8 cellular contexts compared by ENCODE assay signal in the genomic region with DNA sequence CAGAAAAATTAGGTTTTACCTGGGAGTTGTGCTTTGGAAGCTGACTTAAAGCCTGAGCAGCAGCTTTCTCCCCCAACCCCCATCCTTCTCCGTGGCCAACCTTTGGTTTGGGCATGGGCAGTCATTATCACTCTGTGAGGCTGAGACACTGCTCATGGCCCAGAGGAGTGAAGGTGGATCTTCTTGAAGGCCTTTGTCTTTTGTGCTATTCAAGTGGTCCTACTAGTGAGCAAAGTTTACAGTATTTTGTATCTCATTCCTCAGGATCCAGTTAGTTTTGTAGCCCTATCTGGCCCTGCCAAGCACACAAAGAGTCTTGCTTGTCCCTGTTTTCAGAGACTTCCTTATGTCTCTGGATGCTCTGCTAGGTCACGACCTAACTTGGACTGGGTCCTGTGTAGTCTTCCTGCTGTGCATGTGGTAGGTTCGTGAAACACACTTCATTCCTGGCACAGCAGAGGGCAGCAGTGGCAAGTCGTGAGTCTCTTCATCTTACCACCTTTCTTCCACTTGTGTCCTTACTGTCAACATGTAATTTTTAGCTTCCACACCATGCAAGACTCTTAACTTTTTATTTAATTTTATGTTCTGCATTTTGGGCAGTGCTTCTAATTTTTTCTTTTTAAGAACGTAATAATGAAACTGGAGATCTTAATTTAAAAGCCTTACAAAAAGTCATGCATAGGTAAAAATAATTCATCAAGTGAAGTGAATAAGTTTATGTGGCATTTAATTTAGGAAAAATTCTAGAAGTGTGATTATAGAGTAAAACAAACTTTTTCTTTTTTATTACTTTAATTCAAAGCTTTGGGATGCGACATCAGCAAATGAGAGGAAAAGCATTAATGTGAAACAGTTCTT. TPM values are rescaled to one million over a fixed set of nuclear protein-coding genes. Genes with fewer than 3 reads are reported as not detected.
A peak's percentile ranks its signal among the peaks of the same experiment; 100 is the strongest.
DNase-seq lines count a peak whose midpoint lies in the region; ATAC-seq and TF ChIP-seq lines count a peak whose summit lies in the region.

No MANE protein-coding gene starts in this region.

- no peak for TF ChIP-seq CTCF in omental fat pad (IDR thresholded peaks at IDR 0.05)

- peak; percentile 97 for ATAC-seq in GM19351 (IDR thresholded peaks at IDR 0.05; ENCODE audit: unreplicated experiment)
- peak; percentile 97 for ATAC-seq in HG03354 (IDR thresholded peaks at IDR 0.05; ENCODE audit: poor library complexity, severe bottlenecking, unreplicated experiment)
- peak; percentile 86 for ATAC-seq in omental fat pad (ENCODE audit: low FRiP score)

- peak; percentile 10 for DNase-seq in DMS 273 treated with DMSO at 0.1 percent for 48 hours (lab: John Stamatoyannopoulos, UW)
- DNase-seq in NCI-H82 (lab: John Stamatoyannopoulos, UW), result peak; percentile 78
- peak; percentile 24 for DNase-seq in activated CD8-positive, alpha-beta memory T cell treated with anti-CD3 and anti-CD28 coated beads, Interleukin-2, amount 50 U/mL, for 4 hours
- DNase-seq in fibroblast of peridontal ligament (ENCODE audit: extremely low read depth), result peak; percentile 71
- no peak for DNase-seq in omental fat pad (ENCODE audit: low spot score)
- no peak for DNase-seq in 8988T

RNA-seq across cellular contexts. Expression of a gene that starts 53.7 kb away (rescaled TPM):
- 10 to 100 TPM in 3 of 4 donors, 1 to 10 TPM in 1; 8.4 to 24.3 (median 15.5) TPM for total RNA-seq in omental fat pad

RNA-seq across cellular contexts. Expression of a gene that starts 54.2 kb away (rescaled TPM):
- total RNA-seq in omental fat pad, result 10 to 100 TPM; 13.1 to 22.5 (median 18.0) TPM

Comparison
In these comparisons a context has a peak if more than half of its experiments do, and no peak if none do; other contexts are left out.
1. DNase-seq: peak in DMS 273 treated with DMSO at 0.1 percent for 48 hours (single experiment), NCI-H82 (single experiment), activated CD8-positive, alpha-beta memory T cell treated with anti-CD3 and anti-CD28 coated beads, Interleukin-2, amount 50 U/mL, for 4 hours (single experiment) and fibroblast of peridontal ligament (single experiment); none in omental fat pad (single experiment) and 8988T (single experiment).
2. Peak in every context shown above with its lines, with median percentiles within 50 percentile points of each other: ATAC-seq.